28 cellular contexts compared by ENCODE assay signal in the genomic region with DNA sequence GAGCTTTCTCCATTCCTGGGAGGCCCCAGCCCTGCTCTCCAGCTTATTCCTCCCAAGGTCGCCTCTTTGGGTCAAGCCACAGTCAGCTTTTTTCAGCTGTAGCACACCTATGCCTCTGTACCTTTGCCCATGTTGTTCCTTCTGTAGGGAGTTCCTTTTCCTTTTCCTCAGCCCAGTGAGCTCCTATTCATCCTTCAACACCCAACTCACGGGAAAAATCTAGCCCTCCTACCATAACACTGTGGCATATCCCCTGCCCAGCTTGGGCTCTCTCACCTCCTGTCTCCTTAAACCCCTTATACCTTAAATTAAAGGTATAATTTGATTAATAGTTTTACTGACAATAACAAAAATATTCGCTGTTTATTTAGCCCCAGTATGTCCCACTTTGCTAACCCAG.
"Had no signal": no experiment of that assay in that cellular context is flagged by ENCODE, and none has a peak within 500 bp of the region (broad histone marks: within the 10 kb centered on the region; RNA-seq: fewer than 3 reads in every experiment).

No MANE protein-coding gene starts in this region.

- H3K79me2 ChIP-seq: parathyroid adenoma had no signal

- H3K4me2 ChIP-seq: neural progenitor cell had no signal

- H3K27ac ChIP-seq: neural progenitor cell, ovary, parathyroid adenoma, psoas muscle, right lobe of liver, sigmoid colon, stomach, thoracic aorta, thyroid gland, tibial nerve, upper lobe of right lung, vagina had no signal

- H3K4me1 ChIP-seq: parathyroid adenoma, psoas muscle, right lobe of liver, sigmoid colon, stomach, thyroid gland, tibial nerve, upper lobe of right lung, vagina had no signal

- H3K9me3 ChIP-seq: ovary, psoas muscle, right lobe of liver, sigmoid colon, stomach, thoracic aorta, thyroid gland, upper lobe of right lung, vagina had no signal

- H3K9me3 Mint-ChIP-seq: natural killer cell; nephron; stimulated activated effector memory CD8-positive, alpha-beta T cell treated with anti-CD3 and anti-CD28 coated beads, Interleukin-12 subunit alpha, Interleukin-12 subunit beta, amount 100 ng/mL, for 72 hours; stimulated activated naive B cell treated with anti-CD40 and anti-IgM and Interleukin-4, amounts not matched to agents 10 μg/mL and 1 μg/mL and 100 μg/mL, for 72 hours; stimulated activated naive CD8-positive, alpha-beta T cell treated with anti-CD3 and anti-CD28 coated beads, Interleukin-15, Interleukin-2, amounts not matched to agents 100 ng/mL and 50 ng/mL, for 24 hours; type B pancreatic cell had no signal

- H3K4me3 ChIP-seq: neural progenitor cell, ovary, psoas muscle, right lobe of liver, sigmoid colon, stomach, thoracic aorta, thyroid gland, tibial nerve, upper lobe of right lung, vagina had no signal

- H3K4me1 Mint-ChIP-seq: natural killer cell; nephron; stimulated activated effector memory CD8-positive, alpha-beta T cell treated with anti-CD3 and anti-CD28 coated beads, Interleukin-12 subunit alpha, Interleukin-12 subunit beta, amount 100 ng/mL, for 72 hours; stimulated activated naive B cell treated with anti-CD40 and anti-IgM and Interleukin-4, amounts not matched to agents 10 μg/mL and 1 μg/mL and 100 μg/mL, for 72 hours had no signal

- H3K4me3 Mint-ChIP-seq: natural killer cell; nephron; neural progenitor cell; stimulated activated effector memory CD8-positive, alpha-beta T cell treated with anti-CD3 and anti-CD28 coated beads, Interleukin-12 subunit alpha, Interleukin-12 subunit beta, amount 100 ng/mL, for 72 hours; stimulated activated naive B cell treated with anti-CD40 and anti-IgM and Interleukin-4, amounts not matched to agents 10 μg/mL and 1 μg/mL and 100 μg/mL, for 72 hours; stimulated activated naive CD8-positive, alpha-beta T cell treated with anti-CD3 and anti-CD28 coated beads, Interleukin-15, Interleukin-2, amounts not matched to agents 100 ng/mL and 50 ng/mL, for 24 hours; type B pancreatic cell had no signal

- H2AFZ ChIP-seq: neural progenitor cell, parathyroid adenoma had no signal

- H3K36me3 Mint-ChIP-seq: natural killer cell, neural progenitor cell, type B pancreatic cell had no signal

- H3K9ac ChIP-seq: neural progenitor cell, parathyroid adenoma had no signal

- H3K27me3 Mint-ChIP-seq: progenitor cell of endocrine pancreas; stimulated activated naive B cell treated with anti-CD40 and anti-IgM and Interleukin-4, amounts not matched to agents 10 μg/mL and 1 μg/mL and 100 μg/mL, for 72 hours; stimulated activated naive CD8-positive, alpha-beta T cell treated with anti-CD3 and anti-CD28 coated beads, Interleukin-15, Interleukin-2, amounts not matched to agents 100 ng/mL and 50 ng/mL, for 24 hours had no signal

- ATAC-seq: natural killer cell; psoas muscle; right cardiac atrium; right lobe of liver; stimulated activated effector memory CD8-positive, alpha-beta T cell treated with anti-CD3 and anti-CD28 coated beads, Interleukin-12 subunit alpha, Interleukin-12 subunit beta, amount 100 ng/mL, for 72 hours; stimulated activated naive B cell treated with anti-CD40 and anti-IgM and Interleukin-4, amounts not matched to agents 10 μg/mL and 1 μg/mL and 100 μg/mL, for 72 hours had no signal

- H3K27ac Mint-ChIP-seq: natural killer cell; nephron; neural progenitor cell; progenitor cell of endocrine pancreas; stimulated activated effector memory CD8-positive, alpha-beta T cell treated with anti-CD3 and anti-CD28 coated beads, Interleukin-12 subunit alpha, Interleukin-12 subunit beta, amount 100 ng/mL, for 72 hours; stimulated activated naive B cell treated with anti-CD40 and anti-IgM and Interleukin-4, amounts not matched to agents 10 μg/mL and 1 μg/mL and 100 μg/mL, for 72 hours; stimulated activated naive CD8-positive, alpha-beta T cell treated with anti-CD3 and anti-CD28 coated beads, Interleukin-15, Interleukin-2, amounts not matched to agents 100 ng/mL and 50 ng/mL, for 24 hours; type B pancreatic cell had no signal

- H3K36me3 ChIP-seq: neural progenitor cell, ovary, right lobe of liver had no signal

- H3K27me3 ChIP-seq: neural progenitor cell, ovary, right lobe of liver, sigmoid colon, stomach, thyroid gland, tibial nerve, upper lobe of right lung, vagina had no signal

- DNase-seq: natural killer cell; occipital lobe; ovary; posterior cingulate gyrus; psoas muscle; right cardiac atrium; right lobe of liver; sigmoid colon; small intestine; stimulated activated CD4-positive, alpha-beta T cell treated with anti-CD3 and anti-CD28 coated beads, Interleukin-15, amount 100 ng/mL, for 24 hours; stimulated activated CD4-positive, alpha-beta T cell treated with anti-CD3 and anti-CD28 coated beads, Interleukin-2, amount 100 ng/mL, for 24 hours; stimulated activated CD4-positive, alpha-beta T cell treated with anti-CD3 and anti-CD28 coated beads, Interleukin-2, amount 100 ng/mL, for 48 hours; stimulated activated CD4-positive, alpha-beta T cell treated with anti-CD3 and anti-CD28 coated beads, Interleukin-4, amount 100 ng/mL, for 24 hours; stimulated activated naive B cell treated with anti-CD40 and anti-IgM and Interleukin-4, amounts not matched to agents 10 μg/mL and 1 μg/mL and 100 μg/mL, for 72 hours; stimulated activated naive CD4-positive, alpha-beta T cell treated with Interleukin-2 at 50 U/mL for 16 hours; stomach; thyroid gland; upper lobe of right lung had no signal
